In genomic region chr12:118103601-118104382, GRCh38 we compare ENCODE assay signal across 8 cellular contexts. TPM values are rescaled to one million over a fixed set of nuclear protein-coding genes. Genes with fewer than 3 reads are reported as not detected.
DNase-seq lines count a peak whose midpoint lies in the region; ATAC-seq and TF ChIP-seq lines count a peak whose summit lies in the region.

Gene VSIG10, minus strand, starts transcription at chr12:118104011. Its CDS starts 340 bp downstream, at chr12:118103671.

- no peak within 1 kb of the TSS for H3K27ac Mint-ChIP-seq in CD4-positive, alpha-beta T cell
- peak within 1 kb of the TSS; percentile 37 for H3K27ac Mint-ChIP-seq in activated CD8-positive, alpha-beta memory T cell treated with anti-CD3 and anti-CD28 coated beads, Interleukin-2, amount 10 ng/mL, durations not matched to agents 7 days and 5 days
- H3K27ac Mint-ChIP-seq in mesothelial cell of epicardium = peak within 1 kb of the TSS; percentile 91

- CTCF ChIA-PET in CD4-positive, alpha-beta T cell (lab: Charles Lee) = interaction anchor here (0.7 to 1.4 kb wide), 2 partner anchors 39 to 48 kb away, joined by 3 to 6 read pairs; no protein-coding TSS in a partner anchor
- CTCF ChIA-PET in activated CD8-positive, alpha-beta memory T cell treated with anti-CD3 and anti-CD28 coated beads, Interleukin-2, amount 10 ng/mL, durations not matched to agents 7 days and 5 days (lab: Charles Lee) = interaction anchor here (0.7 kb wide), 1 partner anchor 39 kb away, joined by 3 read pairs; no protein-coding TSS in a partner anchor

- H3K9me3 Mint-ChIP-seq in CD4-positive, alpha-beta T cell = no peaks in the 10 kb centered on the region
- H3K9me3 Mint-ChIP-seq in activated CD8-positive, alpha-beta memory T cell treated with anti-CD3 and anti-CD28 coated beads, Interleukin-2, amount 10 ng/mL, durations not matched to agents 7 days and 5 days (ENCODE audit: low read depth) = no peaks in the 10 kb centered on the region
- no peaks in the 10 kb centered on the region for H3K9me3 Mint-ChIP-seq in mesothelial cell of epicardium

- H3K9me3 ChIP-seq in CD4-positive, alpha-beta T cell (ENCODE audit: control insufficient read depth, low read length) = no peaks in the 10 kb centered on the region

- peaks cover 17% of the 10 kb centered on the region for H3K27me3 ChIP-seq in CD4-positive, alpha-beta T cell (ENCODE audit: control insufficient read depth, insufficient read depth, low read length)

- no peak for TF ChIP-seq CTCF in CD4-positive, alpha-beta T cell (IDR thresholded peaks at IDR 0.05)
- TF ChIP-seq CTCF in mesothelial cell of epicardium (IDR thresholded peaks at IDR 0.05; ENCODE audit: unreplicated experiment) (no peak), subcutaneous adipose tissue (IDR thresholded peaks at IDR 0.05; ENCODE audit: low read depth) (no peak)

- ATAC-seq in CD4-positive, alpha-beta T cell (ENCODE audit: poor library complexity) = peak; percentile 56
- ATAC-seq in GM21619 (IDR thresholded peaks at IDR 0.05; ENCODE audit: unreplicated experiment) (peak; percentile 42), esophagus mucosa (peak; percentile 81), GM21367 (IDR thresholded peaks at IDR 0.05; ENCODE audit: unreplicated experiment) (no peak)
- ATAC-seq in activated CD8-positive, alpha-beta memory T cell treated with anti-CD3 and anti-CD28 coated beads, Interleukin-2, amount 10 ng/mL, durations not matched to agents 7 days and 5 days = peak; percentile 89

- no peak within 1 kb of the TSS for H3K27ac ChIP-seq in CD4-positive, alpha-beta T cell (ENCODE audit: low read depth, low read length)

- H3K36me3 Mint-ChIP-seq in CD4-positive, alpha-beta T cell (ENCODE audit: low read depth) = no peaks in the 10 kb centered on the region
- H3K36me3 Mint-ChIP-seq in activated CD8-positive, alpha-beta memory T cell treated with anti-CD3 and anti-CD28 coated beads, Interleukin-2, amount 10 ng/mL, durations not matched to agents 7 days and 5 days = no peaks in the 10 kb centered on the region
- H3K36me3 Mint-ChIP-seq in mesothelial cell of epicardium = no peaks in the 10 kb centered on the region

- POLR2A ChIA-PET in CD4-positive, alpha-beta T cell (lab: Charles Lee) = interaction anchor here (0.6 kb wide), 1 partner anchor 19 kb away, joined by 3 read pairs; no protein-coding TSS in a partner anchor

- peak within 1 kb of the TSS; percentile 93 for H3K4me3 Mint-ChIP-seq in CD4-positive, alpha-beta T cell
- H3K4me3 Mint-ChIP-seq in activated CD8-positive, alpha-beta memory T cell treated with anti-CD3 and anti-CD28 coated beads, Interleukin-2, amount 10 ng/mL, durations not matched to agents 7 days and 5 days = peak within 1 kb of the TSS; percentile 70
- peak within 1 kb of the TSS; percentile 85 for H3K4me3 Mint-ChIP-seq in mesothelial cell of epicardium

- intact Hi-C loops in CD4-positive, alpha-beta T cell (cut with DNase I, micrococcal nuclease) = no loop called here

- H3K4me1 Mint-ChIP-seq in CD4-positive, alpha-beta T cell (ENCODE audit: low read depth) = peaks cover 10% of the 10 kb centered on the region
- H3K4me1 Mint-ChIP-seq in activated CD8-positive, alpha-beta memory T cell treated with anti-CD3 and anti-CD28 coated beads, Interleukin-2, amount 10 ng/mL, durations not matched to agents 7 days and 5 days = peaks cover 9% of the 10 kb centered on the region
- peaks cover 16% of the 10 kb centered on the region for H3K4me1 Mint-ChIP-seq in mesothelial cell of epicardium

- peak in 6 of 10 experiments; percentile 2 to 32 (median 9) for DNase-seq in CD4-positive, alpha-beta T cell
- DNase-seq in NCI-H2227 treated with DMSO at 0.1 percent for 48 hours (lab: John Stamatoyannopoulos, UW) (peak; percentile 60), mesothelial cell of epicardium (ENCODE audit: low spot score in 2 of 2, unreplicated experiment in 2 of 2) (peak; percentile 31 to 67)
- peak; percentile 45 for DNase-seq in activated CD8-positive, alpha-beta memory T cell treated with anti-CD3 and anti-CD28 coated beads, Interleukin-2, amount 10 ng/mL, durations not matched to agents 7 days and 5 days

- peaks cover 32% of the 10 kb centered on the region for H3K27me3 Mint-ChIP-seq in CD4-positive, alpha-beta T cell
- H3K27me3 Mint-ChIP-seq in activated CD8-positive, alpha-beta memory T cell treated with anti-CD3 and anti-CD28 coated beads, Interleukin-2, amount 10 ng/mL, durations not matched to agents 7 days and 5 days = peaks cover 23% of the 10 kb centered on the region
- no peaks in the 10 kb centered on the region for H3K27me3 Mint-ChIP-seq in mesothelial cell of epicardium (ENCODE audit: low read depth)

RNA-seq across cellular contexts. Expression of gene VSIG10, which starts in this region (rescaled TPM):
- total RNA-seq in CD4-positive, alpha-beta T cell = 1 to 10 TPM; 2.2 TPM
- total RNA-seq in activated CD8-positive, alpha-beta memory T cell treated with anti-CD3 and anti-CD28 coated beads, Interleukin-2, amount 10 ng/mL, durations not matched to agents 7 days and 5 days = 10 to 100 TPM in 1 of 2 experiments, 1 to 10 TPM in 1; 9.2 to 14.4 TPM
- total RNA-seq in esophagus mucosa (14.5 TPM), mesothelial cell of epicardium (18.4 to 23.1 TPM (median 22.0 TPM) in 3 replicates), subcutaneous adipose tissue (10 to 100 TPM; 21.8 to 58.0 (median 29.5) TPM)

Comparison
In these comparisons a context has a peak if more than half of its experiments do, and no peak if none do; other contexts are left out.
1. DNase-seq: peak in every context shown above with its lines; median percentile 60 in NCI-H2227 treated with DMSO at 0.1 percent for 48 hours; 49 in mesothelial cell of epicardium; 45 in activated CD8-positive, alpha-beta memory T cell treated with anti-CD3 and anti-CD28 coated beads, Interleukin-2, amount 10 ng/mL, durations not matched to agents 7 days and 5 days; 9 in CD4-positive, alpha-beta T cell.